7 cellular contexts compared by ENCODE assay signal in genomic region chr7:98324782-98325181, GRCh38.
"Had no signal": no experiment of that assay in that cellular context is flagged by ENCODE, and none has a peak within 500 bp of the region (broad histone marks: within the 10 kb centered on the region; RNA-seq: fewer than 3 reads in every experiment).

No MANE protein-coding gene starts in this region.

- H3K36me3 Mint-ChIP-seq: IgD-negative memory B cell had no signal

- DNase-seq: GOT3, H7, HFFc6, KBM-7 had no signal

- H3K27ac Mint-ChIP-seq: HFFc6, IgD-negative memory B cell had no signal

- H3K9me3 Mint-ChIP-seq: HFFc6 had no signal

- H3K4me3 Mint-ChIP-seq: HFFc6, IgD-negative memory B cell had no signal

- ATAC-seq: HCT116, HepG2 had no signal

- H3K4me1 Mint-ChIP-seq: IgD-negative memory B cell had no signal
